Comparison of ENCODE assay signal across 10 cellular contexts in genomic region chr2:231123362-231123898, GRCh38. TPM values are rescaled to one million over a fixed set of nuclear protein-coding genes. Genes with fewer than 3 reads are reported as not detected.
A peak's percentile ranks its signal among the peaks of the same experiment; 100 is the strongest.
DNase-seq lines count a peak whose midpoint lies in the region; ATAC-seq, FAIRE-seq and TF ChIP-seq lines count a peak whose summit lies in the region.
"Had no signal": no experiment of that assay in that cellular context is flagged by ENCODE, and none has a peak within 500 bp of the region (broad histone marks: within the 10 kb centered on the region; RNA-seq: fewer than 3 reads in every experiment).

No MANE protein-coding gene starts in this region.

- TF ChIP-seq CTCF in heart left ventricle (IDR thresholded peaks at IDR 0.05) (no peak), right atrium auricular region (IDR thresholded peaks at IDR 0.05) (no peak), vagina (IDR thresholded peaks at IDR 0.05) (no peak), neural progenitor cell (IDR thresholded peaks at IDR 0.05) (no peak)

- peak overlapping the region in 8 of 12 donors; percentile 3 to 57 (median 28) for H3K4me3 ChIP-seq in heart left ventricle
- H3K4me3 ChIP-seq in right atrium auricular region = peak overlapping the region in 1 of 2 donors; percentile 25
- H3K4me3 ChIP-seq in duodenal mucosa (ENCODE audit: low read depth in 1 of 2, low read length in 2 of 2) = peak overlapping the region; percentile 51 to 53
- peak overlapping the region; percentile 11 to 17 for H3K4me3 ChIP-seq in vagina
- H3K4me3 ChIP-seq in neural progenitor cell = no peak overlapping the region

- no peak overlapping the region for H3K4me2 ChIP-seq in neural progenitor cell

- H3K9me3 ChIP-seq in heart left ventricle = no peaks in the 10 kb centered on the region
- no peaks in the 10 kb centered on the region for H3K9me3 ChIP-seq in right atrium auricular region
- no peaks in the 10 kb centered on the region for H3K9me3 ChIP-seq in duodenal mucosa (ENCODE audit: control insufficient read depth in 1 of 2, low read length in 2 of 2)
- no peaks in the 10 kb centered on the region for H3K9me3 ChIP-seq in vagina
- H3K9me3 ChIP-seq in neural progenitor cell (ENCODE audit: low read depth) = no peaks in the 10 kb centered on the region

- peaks cover 15% of the 10 kb centered on the region for H3K4me1 Mint-ChIP-seq in neural progenitor cell

- H3K9me3 Mint-ChIP-seq in neural progenitor cell = no peaks in the 10 kb centered on the region
- H3K9me3 Mint-ChIP-seq: dendritic cell treated with granulocyte-macrophage colony-stimulating factor and Interleukin-4, amounts not matched to agents 40 ng/mL and 50 ng/mL, for 4 days had no signal

- H3K27me3 ChIP-seq in heart left ventricle (no peaks in the 10 kb centered on the region), right atrium auricular region (no peaks in the 10 kb centered on the region), duodenal mucosa (ENCODE audit: control insufficient read depth in 1 of 2, insufficient read depth in 2 of 2, low read length in 2 of 2) (no peaks in the 10 kb centered on the region), vagina (no peaks in the 10 kb centered on the region), neural progenitor cell (no peaks in the 10 kb centered on the region)

- no peak for TF ChIP-seq POLR2A in heart left ventricle (IDR thresholded peaks at IDR 0.05)
- no peak for TF ChIP-seq POLR2A in vagina (IDR thresholded peaks at IDR 0.05)

- H3K36me3 ChIP-seq in heart left ventricle (no peaks in the 10 kb centered on the region), right atrium auricular region (no peaks in the 10 kb centered on the region), duodenal mucosa (ENCODE audit: control insufficient read depth in 1 of 2, insufficient read depth in 2 of 2, low read length in 2 of 2) (no peaks in the 10 kb centered on the region), vagina (no peaks in the 10 kb centered on the region), neural progenitor cell (no peaks in the 10 kb centered on the region)

- H3K27me3 Mint-ChIP-seq in neural progenitor cell (ENCODE audit: insufficient read depth, low read depth) = no peaks in the 10 kb centered on the region
- H3K27me3 Mint-ChIP-seq: dendritic cell treated with granulocyte-macrophage colony-stimulating factor and Interleukin-4, amounts not matched to agents 40 ng/mL and 50 ng/mL, for 4 days had no signal

- DNase-seq in heart left ventricle (no peak), right atrium auricular region (ENCODE audit: low spot score) (no peak), lung microvascular endothelial cell (ENCODE audit: low read depth in 2 of 2) (peak; percentile 59 to 64), vagina (ENCODE audit: extremely low spot score in 2 of 2) (no peak), D341Med (ENCODE audit: low spot score) (no peak), RCC 7860 (ENCODE audit: low spot score) (no peak), neural progenitor cell (ENCODE audit: low spot score) (no peak)

- H3K27ac ChIP-seq in heart left ventricle (peak overlapping the region in 6 of 12 donors; percentile 3 to 53 (median 31)), right atrium auricular region (peak overlapping the region in 1 of 2 donors; percentile 39), duodenal mucosa (ENCODE audit: low read depth, low read length) (no peak overlapping the region), vagina (peak overlapping the region; percentile 21), neural progenitor cell (no peak overlapping the region)

- no peak for FAIRE-seq in RCC 7860 (lab: Jason Lieb, UNC)

- WGBS in heart left ventricle, 4 donors = 31 to 52% (median 37%) methylated on average over 4 of the region's 4 CpGs

- H3F3A ChIP-seq in neural progenitor cell (ENCODE audit: low read depth) = peaks cover 25% of the 10 kb centered on the region

- no peak overlapping the region for H2AFZ ChIP-seq in neural progenitor cell (replicated peaks)

- H3K9ac ChIP-seq in duodenal mucosa (ENCODE audit: low read depth in 1 of 2, low read length in 2 of 2) (peak overlapping the region in 1 of 2 donors; percentile 16), neural progenitor cell (no peak overlapping the region)

- peaks cover 2 to 32% (median 19%) of the 10 kb centered on the region in 12 donors for H3K4me1 ChIP-seq in heart left ventricle
- peaks cover 0 to 26% of the 10 kb centered on the region in 2 donors for H3K4me1 ChIP-seq in right atrium auricular region
- peaks cover 11 to 44% of the 10 kb centered on the region in 2 donors for H3K4me1 ChIP-seq in duodenal mucosa (ENCODE audit: control insufficient read depth in 1 of 2, insufficient read depth in 2 of 2, low read length in 2 of 2)
- peaks cover 24% of the 10 kb centered on the region for H3K4me1 ChIP-seq in vagina
- H3K4me1 ChIP-seq in neural progenitor cell = peaks cover 7% of the 10 kb centered on the region

- no peak overlapping the region for H3K4me3 Mint-ChIP-seq in neural progenitor cell
- H3K4me3 Mint-ChIP-seq: dendritic cell treated with granulocyte-macrophage colony-stimulating factor and Interleukin-4, amounts not matched to agents 40 ng/mL and 50 ng/mL, for 4 days had no signal

- peak; percentile 42 to 69 (median 54) for ATAC-seq in heart left ventricle

- H3K79me2 ChIP-seq in neural progenitor cell (ENCODE audit: low read depth) = no peaks in the 10 kb centered on the region

- peaks cover 2% of the 10 kb centered on the region for H3K36me3 Mint-ChIP-seq in neural progenitor cell

- H4K20me1 ChIP-seq in neural progenitor cell (ENCODE audit: low read depth) = peaks cover 12% of the 10 kb centered on the region

- intact Hi-C loops in heart left ventricle (cut with DNase I) = loop anchor here in 1 of 10 donors (5.0 kb wide), 1 partner anchor 69 kb away; no protein-coding TSS in a partner anchor
- intact Hi-C loops in vagina (cut with DNase I) = no loop called here

- no peak overlapping the region for H3K27ac Mint-ChIP-seq in neural progenitor cell
- H3K27ac Mint-ChIP-seq: dendritic cell treated with granulocyte-macrophage colony-stimulating factor and Interleukin-4, amounts not matched to agents 40 ng/mL and 50 ng/mL, for 4 days had no signal

RNA-seq across cellular contexts. Expression of gene HTR2B, which starts 1.4 kb away (rescaled TPM):
- 1 to 10 TPM in 2 of 9 donors, under 1 TPM in 7; 0.31 to 2.2 (median 0.72) TPM for total RNA-seq in heart left ventricle
- polyA plus RNA-seq in heart left ventricle = under 1 TPM; 0.25 to 0.61 TPM
- total RNA-seq in right atrium auricular region = 1 to 10 TPM; 2.8 to 7.3 TPM
- total RNA-seq in lung microvascular endothelial cell = 2.0 and 3.0 TPM in 2 replicates
- total RNA-seq in vagina = 0.49 TPM
- total RNA-seq in neural progenitor cell (ENCODE audit: low replicate concordance) = not detected in 2 replicates
- total RNA-seq: mononuclear cell had no signal

Comparison
In these comparisons a context has a peak if more than half of its experiments do, and no peak if none do; other contexts are left out.
1. DNase-seq: peak in lung microvascular endothelial cell (2 of 2); none in heart left ventricle (0 of 5), right atrium auricular region (single experiment), vagina (0 of 2), D341Med (single experiment), RCC 7860 (single experiment) and neural progenitor cell (single experiment).